ENCODE assay signal across 10 cellular contexts in the genomic region with DNA sequence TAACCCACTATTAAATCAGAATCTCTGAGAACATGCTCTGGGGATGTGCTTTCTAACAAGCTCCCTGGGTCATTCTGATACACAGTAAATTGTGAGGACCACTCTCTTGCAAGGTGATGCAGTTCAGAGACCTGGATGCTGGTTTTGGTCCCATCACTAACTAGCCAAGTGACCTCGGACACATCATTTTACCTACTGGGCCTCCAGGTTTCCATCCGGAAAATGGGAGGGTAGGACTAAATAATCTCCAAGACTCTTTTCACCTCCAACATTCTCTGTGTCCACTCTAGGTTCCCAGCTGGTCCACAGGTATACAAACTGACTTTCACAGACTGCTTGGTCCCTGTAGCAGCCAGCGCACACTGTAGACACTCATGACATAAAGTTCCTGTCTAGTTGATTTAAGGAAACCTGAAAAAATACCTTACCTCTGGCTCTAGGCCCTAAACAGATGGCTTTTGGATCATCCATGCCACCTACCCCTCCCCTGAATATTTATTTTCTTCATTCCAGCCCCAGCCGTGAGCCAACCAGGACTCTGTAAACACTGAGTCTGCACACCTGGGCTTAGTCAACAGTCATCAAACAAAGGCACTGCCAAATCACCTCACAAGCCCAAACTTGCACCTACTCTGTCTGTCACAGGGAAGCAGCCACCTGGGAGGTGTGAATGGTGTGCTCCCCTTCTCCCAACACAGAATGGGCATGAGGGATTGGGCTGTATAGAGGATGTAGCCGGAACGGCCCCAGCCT. TPM values are rescaled to one million over a fixed set of nuclear protein-coding genes. Genes with fewer than 3 reads are reported as not detected.
DNase-seq lines count a peak whose midpoint lies in the region; ATAC-seq and TF ChIP-seq lines count a peak whose summit lies in the region.
"Had no signal": no experiment of that assay in that cellular context is flagged by ENCODE, and none has a peak within 500 bp of the region (broad histone marks: within the 10 kb centered on the region; RNA-seq: fewer than 3 reads in every experiment).

No MANE protein-coding gene starts in this region.

- DNase-seq in Calu3: peak; percentile 44
- peak; percentile 96 for DNase-seq in NCI-H2107 treated with DMSO at 0.1 percent for 48 hours (lab: John Stamatoyannopoulos, UW; ENCODE audit: unreplicated experiment)
- DNase-seq in activated T-cell treated with anti-CD3 and anti-CD28 coated beads, Interleukin-2, amount 50 U/mL, for 24 hours: no peak
- DNase-seq in NCI-H446 treated with DMSO at 0.1 percent for 48 hours (lab: John Stamatoyannopoulos, UW): no peak
- DNase-seq: CD4-positive, CD25-positive, alpha-beta regulatory T cell had no signal

- H3K4me1 Mint-ChIP-seq in Calu3 (ENCODE audit: low read depth, unreplicated experiment) (peaks cover 58% of the 10 kb centered on the region), brain (peaks cover 89% of the 10 kb centered on the region), nephron (peaks cover 79% of the 10 kb centered on the region)
- H3K4me1 Mint-ChIP-seq in activated T-cell treated with anti-CD3 and anti-CD28 coated beads, Interleukin-2, amount 50 U/mL, for 24 hours (ENCODE audit: low read depth): peaks cover 10% of the 10 kb centered on the region

- H3K27ac Mint-ChIP-seq in Calu3 (ENCODE audit: unreplicated experiment): peak overlapping the region; percentile 93
- peak overlapping the region; percentile 0 to 95 (median 90) for H3K27ac Mint-ChIP-seq in brain
- peak overlapping the region; percentile 95 to 99 (median 98) for H3K27ac Mint-ChIP-seq in nephron
- H3K27ac Mint-ChIP-seq in activated T-cell treated with anti-CD3 and anti-CD28 coated beads, Interleukin-2, amount 50 U/mL, for 24 hours: no peak overlapping the region

- H3K27me3 Mint-ChIP-seq in Calu3 (ENCODE audit: unreplicated experiment) (no peaks in the 10 kb centered on the region), brain (no peaks in the 10 kb centered on the region), nephron (ENCODE audit: low read depth) (no peaks in the 10 kb centered on the region)
- no peaks in the 10 kb centered on the region for H3K27me3 Mint-ChIP-seq in activated T-cell treated with anti-CD3 and anti-CD28 coated beads, Interleukin-2, amount 50 U/mL, for 24 hours

- H3K9me3 Mint-ChIP-seq in Calu3 (ENCODE audit: low read depth, unreplicated experiment): no peaks in the 10 kb centered on the region
- no peaks in the 10 kb centered on the region for H3K9me3 Mint-ChIP-seq in brain
- no peaks in the 10 kb centered on the region for H3K9me3 Mint-ChIP-seq in nephron
- no peaks in the 10 kb centered on the region for H3K9me3 Mint-ChIP-seq in activated T-cell treated with anti-CD3 and anti-CD28 coated beads, Interleukin-2, amount 50 U/mL, for 24 hours

- H3K4me3 Mint-ChIP-seq in Calu3 (ENCODE audit: low read depth, unreplicated experiment): peak overlapping the region; percentile 18
- H3K4me3 Mint-ChIP-seq in brain: no peak overlapping the region
- no peak overlapping the region for H3K4me3 Mint-ChIP-seq in nephron
- no peak overlapping the region for H3K4me3 Mint-ChIP-seq in activated T-cell treated with anti-CD3 and anti-CD28 coated beads, Interleukin-2, amount 50 U/mL, for 24 hours
- H3K4me3 Mint-ChIP-seq: CD4-positive, CD25-positive, alpha-beta regulatory T cell had no signal

- no peak for TF ChIP-seq CTCF in Calu3 (IDR thresholded peaks at IDR 0.05; ENCODE audit: unreplicated experiment)
- no peak for TF ChIP-seq CTCF in brain (conservative IDR thresholded peaks at IDR 0.05)
- no peak for TF ChIP-seq CTCF in nephron (IDR thresholded peaks at IDR 0.05; ENCODE audit: unreplicated experiment in 3 of 3)

- peaks cover 15% of the 10 kb centered on the region for H3K36me3 Mint-ChIP-seq in Calu3 (ENCODE audit: insufficient read depth, unreplicated experiment)
- no peaks in the 10 kb centered on the region for H3K36me3 Mint-ChIP-seq in brain
- no peaks in the 10 kb centered on the region for H3K36me3 Mint-ChIP-seq in nephron (ENCODE audit: low read depth)
- H3K36me3 Mint-ChIP-seq in activated T-cell treated with anti-CD3 and anti-CD28 coated beads, Interleukin-2, amount 50 U/mL, for 24 hours (ENCODE audit: low read depth): no peaks in the 10 kb centered on the region
- H3K36me3 Mint-ChIP-seq: CD4-positive, CD25-positive, alpha-beta regulatory T cell had no signal

- no TSS peak for BruUV-seq in Calu3 (replicated peaks; lab: Mats Ljungman, UMichigan)

- CTCF ChIA-PET in Calu3 (lab: Charles Lee): interaction anchor here (0.8 to 1.6 kb wide), 2 partner anchors 9 to 32 kb away, joined by 3 read pairs; no protein-coding TSS in a partner anchor

- ATAC-seq in GM21360 (IDR thresholded peaks at IDR 0.05; ENCODE audit: unreplicated experiment) (no peak), GM18861 (IDR thresholded peaks at IDR 0.05; ENCODE audit: unreplicated experiment) (no peak)
- ATAC-seq: heart left ventricle had no signal

- intact Hi-C loops in Calu3 (cut with micrococcal nuclease; ENCODE audit: unreplicated experiment): loop anchor here (2.0 kb wide), 1 partner anchor 54 kb away; a partner anchor contains a TSS

RNA-seq across cellular contexts. Expression of a gene that starts 51.3 kb away (rescaled TPM):
- 38.1 and 49.0 TPM in 2 replicates for total RNA-seq in Calu3 (2022)
- polyA plus RNA-seq in brain (ENCODE audit: insufficient read depth, low read depth, low replicate concordance): 58.5 TPM

RNA-seq across cellular contexts. Expression of a gene that starts 54.0 kb away (rescaled TPM):
- total RNA-seq in Calu3 (2022): 30.9 and 34.7 TPM in 2 replicates
- 97.8 TPM for polyA plus RNA-seq in brain (ENCODE audit: insufficient read depth, low read depth, low replicate concordance)
- total RNA-seq: CD4-positive, CD25-positive, alpha-beta regulatory T cell had no signal
- polyA plus RNA-seq: CD4-positive, CD25-positive, alpha-beta regulatory T cell had no signal

Comparison
In these comparisons a context has a peak if more than half of its experiments do, and no peak if none do; other contexts are left out.
1. DNase-seq: peak in Calu3 (single experiment) and NCI-H2107 treated with DMSO at 0.1 percent for 48 hours (single experiment); none in activated T-cell treated with anti-CD3 and anti-CD28 coated beads, Interleukin-2, amount 50 U/mL, for 24 hours (single experiment) and NCI-H446 treated with DMSO at 0.1 percent for 48 hours (single experiment).